13 cellular contexts compared by ENCODE assay signal in genomic region chr5:180007582-180007981, GRCh38.
DNase-seq lines count a peak whose midpoint lies in the region; ATAC-seq, FAIRE-seq and TF ChIP-seq lines count a peak whose summit lies in the region.
"Had no signal": no experiment of that assay in that cellular context is flagged by ENCODE, and none has a peak within 500 bp of the region (broad histone marks: within the 10 kb centered on the region; RNA-seq: fewer than 3 reads in every experiment).

No MANE protein-coding gene starts in this region.

- H2AFZ ChIP-seq in H1 (ENCODE audit: low read length): no peak overlapping the region

- peak overlapping the region in 1 of 2 experiments; percentile 41; a peak in 1 of 4 replicates for H3K4me2 ChIP-seq in H1 (ENCODE audit: insufficient read depth in 1 of 2, low read depth in 2 of 2, low read length in 2 of 2)
- H3K4me2 ChIP-seq: A549 had no signal

- H3K9me3 ChIP-seq in H1 (ENCODE audit: insufficient read depth in 2 of 2, low read depth in 1 of 2, low read length in 1 of 2) (no peaks in the 10 kb centered on the region), neutrophil (no peaks in the 10 kb centered on the region)
- H3K9me3 ChIP-seq: A549, thoracic aorta had no signal

- H2BK120ac ChIP-seq in H1 (replicated peaks; ENCODE audit: low read depth, low read length): no peak overlapping the region

- no peak overlapping the region for H2AK5ac ChIP-seq in H1 (ENCODE audit: low read depth, low read length)

- peaks cover 0 to 6% (median 3%) of the 10 kb centered on the region in 4 experiments; a peak in 2 of 7 replicates for H3K4me1 ChIP-seq in H1 (replicated peaks in 1 of 4; ENCODE audit: control insufficient read depth in 3 of 4, insufficient read depth in 4 of 4, low read length in 3 of 4)
- H3K4me1 ChIP-seq in neutrophil (ENCODE audit: control insufficient read depth in 1 of 2, insufficient read depth in 1 of 2, low read depth in 1 of 2, low read length in 1 of 2): no peaks in the 10 kb centered on the region
- H3K4me1 ChIP-seq: A549 had no signal

- H3K4ac ChIP-seq in H1 (replicated peaks; ENCODE audit: insufficient read length, low read depth, low read length): no peak overlapping the region

- no peaks in the 10 kb centered on the region; the same call in 1 of the 2 replicates for H3K23me2 ChIP-seq in H1 (ENCODE audit: low read depth, low read length)

- no peak for TF ChIP-seq CTCF in H1 (IDR thresholded peaks at IDR 0.05; ENCODE audit: control extremely low read depth in 1 of 3, insufficient read depth in 1 of 3, low read depth in 1 of 3, low read length in 3 of 3)
- TF ChIP-seq CTCF in neutrophil (IDR thresholded peaks at IDR 0.05): no peak

- peaks cover 0 to 16% (median 2%) of the 10 kb centered on the region in 4 experiments; a peak in 4 of 8 replicates for H3K36me3 ChIP-seq in H1 (ENCODE audit: control insufficient read depth in 2 of 4, insufficient read depth in 4 of 4, low read length in 3 of 4)
- peaks cover 34% of the 10 kb centered on the region for H3K36me3 ChIP-seq in neutrophil
- H3K36me3 ChIP-seq: thoracic aorta had no signal

- no peak overlapping the region for H4K91ac ChIP-seq in H1 (replicated peaks; ENCODE audit: insufficient read length, low read length)

- no peak overlapping the region for H4K8ac ChIP-seq in H1 (ENCODE audit: extremely low read depth, insufficient read depth, low read length)

- 64% methylated on average over 8 of the region's 8 CpGs; no CpG with 5 or more reads in 1 of the 2 experiments for WGBS in H1 (ENCODE audit: extremely low coverage in 1 of 2, insufficient coverage in 1 of 2, insufficient read length in 1 of 2, insufficient replicate concordance in 2 of 2, low coverage in 1 of 2, low lambda C conversion rate in 2 of 2, missing lambda C conversion rate in 1 of 2), 2 experiments

- no peak overlapping the region for H3K14ac ChIP-seq in H1 (ENCODE audit: insufficient read length)

- no peak overlapping the region for H3K4me3 ChIP-seq in H1 (ENCODE audit: extremely low read depth in 1 of 4, insufficient read depth in 2 of 4, low read depth in 3 of 4, low read length in 4 of 4)
- H3K4me3 ChIP-seq in neutrophil (ENCODE audit: low read depth in 1 of 2, low read length in 1 of 2): no peak overlapping the region
- H3K4me3 ChIP-seq: A549, thoracic aorta had no signal

- H3K56ac ChIP-seq in H1 (replicated peaks; ENCODE audit: insufficient read length, low read depth, low read length): no peak overlapping the region

- H3K18ac ChIP-seq in H1 (ENCODE audit: extremely low read depth, low read length): no peak overlapping the region; the same call in 1 of the 2 replicates

- peak; percentile 2 for DNase-seq in NCI-H2227 (lab: John Stamatoyannopoulos, UW; ENCODE audit: unreplicated experiment)
- DNase-seq in NCI-H2227 treated with DMSO at 0.1 percent for 48 hours (lab: John Stamatoyannopoulos, UW): no peak
- DNase-seq in NCI-H524 treated with DMSO at 0.1 percent for 48 hours (lab: John Stamatoyannopoulos, UW): peak; percentile 78
- no peak for DNase-seq in H1 (ENCODE audit: low read depth in 1 of 2, low spot score in 2 of 2)
- no peak for DNase-seq in activated CD4-positive, alpha-beta T cell treated with anti-CD3 and anti-CD28 coated beads for 1 hour
- DNase-seq in NCI-H226: no peak
- DNase-seq: activated CD8-positive, alpha-beta memory T cell treated with anti-CD3 and anti-CD28 coated beads for 24 hours; GOT3; NCI-H1092 treated with DMSO at 0.1 percent for 48 hours had no signal

- H2BK20ac ChIP-seq in H1 (ENCODE audit: low read length): no peak overlapping the region

- no peak for ATAC-seq in GM18519 (IDR thresholded peaks at IDR 0.05; ENCODE audit: low FRiP score, unreplicated experiment)
- ATAC-seq: A549 had no signal

- POLR2A ChIA-PET in H1 (lab: Charles Lee; ENCODE audit: partially characterized antibody): no interaction called here

- H2BK12ac ChIP-seq in H1 (ENCODE audit: low read depth, low read length): no peak overlapping the region

- TF ChIP-seq RAD21 in H1 (IDR thresholded peaks at IDR 0.05 in 1 of 2, conservative IDR thresholded peaks at IDR 0.05 in 1 of 2; ENCODE audit: low read depth in 2 of 2, low read length in 2 of 2): no peak

- H2BK5ac ChIP-seq in H1 (ENCODE audit: low read depth, low read length): no peak overlapping the region; the same call in 1 of the 2 replicates

- H3K27ac ChIP-seq in H1 (ENCODE audit: low read depth, low read length) (0 out of 2 replicates have a peak overlapping the region, but pooled peaks have one; percentile 20), neutrophil (peak overlapping the region; percentile 1)
- H3K27ac ChIP-seq: A549, thoracic aorta had no signal

- H3K27me3 ChIP-seq in H1 (replicated peaks in 1 of 4; ENCODE audit: control insufficient read depth in 3 of 4, extremely low read depth in 1 of 4, insufficient read depth in 3 of 4, low read length in 3 of 4): no peaks in the 10 kb centered on the region
- H3K27me3 ChIP-seq in neutrophil: no peaks in the 10 kb centered on the region

- peaks cover under 1% of the 10 kb centered on the region; the same call in 1 of the 2 replicates for H3K79me1 ChIP-seq in H1 (ENCODE audit: low read depth, low read length)

- no peak for FAIRE-seq in H1 (lab: Jason Lieb, UNC)
- FAIRE-seq: A549 had no signal

- no peak overlapping the region for H3K23ac ChIP-seq in H1 (ENCODE audit: insufficient read length)

- H3K79me2 ChIP-seq in H1 (ENCODE audit: control insufficient read depth in 1 of 2, insufficient read depth in 2 of 2, low read length in 2 of 2): peaks cover 0 to 40% of the 10 kb centered on the region in 2 experiments; a peak in 2 of 4 replicates

- H4K20me1 ChIP-seq in H1 (replicated peaks in 1 of 2; ENCODE audit: control insufficient read depth in 1 of 2, insufficient read depth in 2 of 2, low read length in 2 of 2): peaks cover 2 to 5% of the 10 kb centered on the region in 2 experiments

- no peak overlapping the region for H4K5ac ChIP-seq in H1 (ENCODE audit: insufficient read length, low read depth, low read length)

- CTCF ChIA-PET in H1 (lab: Charles Lee; ENCODE audit: partially characterized antibody): interaction anchor here (0.5 to 1.4 kb wide), 4 partner anchors 12 to 334 kb away, joined by 3 to 4 read pairs (median 3); no protein-coding TSS in a partner anchor

- H2BK15ac ChIP-seq in H1 (ENCODE audit: low read length): no peak overlapping the region

- TF ChIP-seq EP300 in H1 (IDR thresholded peaks at IDR 0.05; ENCODE audit: borderline replicate concordance in 1 of 2, low read depth in 2 of 2, low read length in 2 of 2): no peak

- TF ChIP-seq POLR2A in H1 (IDR thresholded peaks at IDR 0.05; ENCODE audit: control extremely low read depth in 1 of 2, low read depth in 2 of 2, low read length in 2 of 2): no peak

- H3K9ac ChIP-seq in H1 (replicated peaks in 1 of 4; ENCODE audit: extremely low read depth in 1 of 4, low read depth in 3 of 4, low read length in 3 of 4): no peak overlapping the region

TF ChIP-seq in H1, 55 proteins besides CTCF, POLR2A, EP300 and RAD21 (continues in another document):
- no peak for TF ChIP-seq YY1 (IDR thresholded peaks at IDR 0.05; ENCODE audit: low read depth, low read length)
- no peak for TF ChIP-seq RXRA (IDR thresholded peaks at IDR 0.05; ENCODE audit: insufficient read depth, low read depth, low read length)
- no peak for TF ChIP-seq MAFK (IDR thresholded peaks at IDR 0.05; ENCODE audit: low read depth, low read length)

Comparison
In these comparisons a context has a peak if more than half of its experiments do, and no peak if none do; other contexts are left out.
1. DNase-seq: peak in NCI-H2227 (single experiment) and NCI-H524 treated with DMSO at 0.1 percent for 48 hours (single experiment); none in NCI-H2227 treated with DMSO at 0.1 percent for 48 hours (single experiment), H1 (0 of 2), activated CD4-positive, alpha-beta T cell treated with anti-CD3 and anti-CD28 coated beads for 1 hour (single experiment) and NCI-H226 (single experiment).